ENCODE assay signal across 1 cellular context in the genomic region with DNA sequence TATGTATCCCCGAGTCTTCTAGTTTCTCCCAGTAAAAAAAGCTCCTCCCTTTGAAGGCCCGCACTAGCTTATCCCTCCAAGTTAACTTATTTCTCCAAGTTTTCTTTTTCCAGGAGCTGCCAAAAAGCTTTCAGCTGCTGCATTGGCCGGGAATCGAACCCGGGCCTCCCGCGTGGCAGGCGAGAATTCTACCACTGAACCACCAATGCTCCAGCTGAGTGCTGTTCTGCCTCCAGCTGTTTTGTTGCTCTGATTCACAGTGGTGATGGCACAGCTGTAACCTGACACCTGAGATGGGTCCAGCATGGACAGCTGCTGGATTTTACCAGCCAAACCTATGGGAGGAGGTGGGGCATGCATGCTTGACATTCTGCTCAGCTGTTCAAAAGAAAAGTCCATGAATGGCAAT.
TF ChIP-seq lines count a peak whose summit lies in the region.

No MANE protein-coding gene starts in this region.

TF ChIP-seq in HepG2, 621 proteins besides CTCF, POLR2A, EP300 and RAD21 (continued from another document and continues in another):
- TF ChIP-seq ZNF740 (CRISPR knock-in tag; IDR thresholded peaks at IDR 0.05) (no peak), U2AF1 (optimal IDR thresholded peaks at IDR 0.05; ENCODE audit: low read depth, low read length) (no peak), TFE3 (CRISPR knock-in tag; IDR thresholded peaks at IDR 0.05) (no peak), RBM39 (IDR thresholded peaks at IDR 0.05; ENCODE audit: low read depth, low read length, poor library complexity, severe bottlenecking) (no peak), MTA3 (CRISPR knock-in tag; IDR thresholded peaks at IDR 0.05) (no peak), SPEN (CRISPR knock-in tag; IDR thresholded peaks at IDR 0.05; ENCODE audit: low read depth) (0 out of 2 replicates have a peak, but pooled peaks have one; percentile 38), ZNF530 (CRISPR knock-in tag; IDR thresholded peaks at IDR 0.05; ENCODE audit: low read depth) (no peak), ZNF557 (CRISPR knock-in tag; IDR thresholded peaks at IDR 0.05) (no peak), ZNF451 (CRISPR knock-in tag; IDR thresholded peaks at IDR 0.05) (no peak), ZNF350 (CRISPR knock-in tag; IDR thresholded peaks at IDR 0.05; ENCODE audit: borderline replicate concordance, low read depth) (peak; percentile 60; the same call in 1 of the 2 replicates), PRPF4 (IDR thresholded peaks at IDR 0.05; ENCODE audit: low read depth, low read length, poor library complexity, severe bottlenecking) (peak; percentile 24), ZNF83 (CRISPR knock-in tag; IDR thresholded peaks at IDR 0.05; ENCODE audit: borderline replicate concordance) (no peak), ZNF331 (CRISPR knock-in tag; IDR thresholded peaks at IDR 0.05) (peak; percentile 93), ZMAT3 (CRISPR knock-in tag; conservative IDR thresholded peaks at IDR 0.05) (no peak), ARNT (IDR thresholded peaks at IDR 0.05) (no peak), ZNF710 (CRISPR knock-in tag; IDR thresholded peaks at IDR 0.05; ENCODE audit: borderline replicate concordance) (no peak), PHB2 (IDR thresholded peaks at IDR 0.05; ENCODE audit: partially characterized antibody) (no peak), ZMYM4 (CRISPR knock-in tag; IDR thresholded peaks at IDR 0.05) (no peak), ARID5B (CRISPR knock-in tag; IDR thresholded peaks at IDR 0.05) (peak; percentile 29; the same call in 1 of the 2 replicates), SP140L (CRISPR knock-in tag; IDR thresholded peaks at IDR 0.05; ENCODE audit: borderline replicate concordance) (no peak), KLF11 (CRISPR knock-in tag; IDR thresholded peaks at IDR 0.05) (no peak), ZNF790 (CRISPR knock-in tag; IDR thresholded peaks at IDR 0.05; ENCODE audit: borderline replicate concordance) (no peak), BCL6 (CRISPR knock-in tag; IDR thresholded peaks at IDR 0.05) (0 out of 2 replicates have a peak, but pooled peaks have one; percentile 6), ZSCAN20 (CRISPR knock-in tag; IDR thresholded peaks at IDR 0.05; ENCODE audit: borderline replicate concordance) (no peak), ZSCAN21 (CRISPR knock-in tag; IDR thresholded peaks at IDR 0.05; ENCODE audit: borderline replicate concordance) (no peak), SKI (IDR thresholded peaks at IDR 0.05; ENCODE audit: partially characterized antibody) (no peak), ZNF577 (CRISPR knock-in tag; IDR thresholded peaks at IDR 0.05; ENCODE audit: borderline replicate concordance, low read depth) (no peak), TMF1 (CRISPR knock-in tag; IDR thresholded peaks at IDR 0.05; ENCODE audit: low read depth) (no peak), TERF1 (CRISPR knock-in tag; IDR thresholded peaks at IDR 0.05) (no peak), ZNF562 (CRISPR knock-in tag; IDR thresholded peaks at IDR 0.05; ENCODE audit: borderline replicate concordance) (no peak), GABPA (IDR thresholded peaks at IDR 0.05; ENCODE audit: low read depth, low read length) (no peak), GABPA (CRISPR knock-in tag; IDR thresholded peaks at IDR 0.05; ENCODE audit: low read depth) (peak; percentile 35; the same call in 1 of the 2 replicates), ZNF878 (CRISPR knock-in tag; IDR thresholded peaks at IDR 0.05) (peak; percentile 38; the same call in 1 of the 2 replicates), ZBTB1 (CRISPR knock-in tag; IDR thresholded peaks at IDR 0.05; ENCODE audit: borderline replicate concordance) (no peak), ZNF382 (CRISPR knock-in tag; IDR thresholded peaks at IDR 0.05; ENCODE audit: borderline replicate concordance) (no peak), CBX2 (IDR thresholded peaks at IDR 0.05; ENCODE audit: low read depth, low read length) (no peak), CBX2 (CRISPR knock-in tag; IDR thresholded peaks at IDR 0.05; ENCODE audit: low read depth) (no peak), ZNF546 (CRISPR knock-in tag; conservative IDR thresholded peaks at IDR 0.05) (no peak), KLF12 (CRISPR knock-in tag; IDR thresholded peaks at IDR 0.05; ENCODE audit: borderline replicate concordance) (no peak), KDM1A (CRISPR knock-in tag; IDR thresholded peaks at IDR 0.05) (no peak)
- TF ChIP-seq, protein P1, sequence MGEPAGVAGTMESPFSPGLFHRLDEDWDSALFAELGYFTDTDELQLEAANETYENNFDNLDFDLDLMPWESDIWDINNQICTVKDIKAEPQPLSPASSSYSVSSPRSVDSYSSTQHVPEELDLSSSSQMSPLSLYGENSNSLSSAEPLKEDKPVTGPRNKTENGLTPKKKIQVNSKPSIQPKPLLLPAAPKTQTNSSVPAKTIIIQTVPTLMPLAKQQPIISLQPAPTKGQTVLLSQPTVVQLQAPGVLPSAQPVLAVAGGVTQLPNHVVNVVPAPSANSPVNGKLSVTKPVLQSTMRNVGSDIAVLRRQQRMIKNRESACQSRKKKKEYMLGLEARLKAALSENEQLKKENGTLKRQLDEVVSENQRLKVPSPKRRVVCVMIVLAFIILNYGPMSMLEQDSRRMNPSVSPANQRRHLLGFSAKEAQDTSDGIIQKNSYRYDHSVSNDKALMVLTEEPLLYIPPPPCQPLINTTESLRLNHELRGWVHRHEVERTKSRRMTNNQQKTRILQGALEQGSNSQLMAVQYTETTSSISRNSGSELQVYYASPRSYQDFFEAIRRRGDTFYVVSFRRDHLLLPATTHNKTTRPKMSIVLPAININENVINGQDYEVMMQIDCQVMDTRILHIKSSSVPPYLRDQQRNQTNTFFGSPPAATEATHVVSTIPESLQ (CRISPR knock-in tag; conservative IDR thresholded peaks at IDR 0.05): no peak
- TF ChIP-seq, protein P2, sequence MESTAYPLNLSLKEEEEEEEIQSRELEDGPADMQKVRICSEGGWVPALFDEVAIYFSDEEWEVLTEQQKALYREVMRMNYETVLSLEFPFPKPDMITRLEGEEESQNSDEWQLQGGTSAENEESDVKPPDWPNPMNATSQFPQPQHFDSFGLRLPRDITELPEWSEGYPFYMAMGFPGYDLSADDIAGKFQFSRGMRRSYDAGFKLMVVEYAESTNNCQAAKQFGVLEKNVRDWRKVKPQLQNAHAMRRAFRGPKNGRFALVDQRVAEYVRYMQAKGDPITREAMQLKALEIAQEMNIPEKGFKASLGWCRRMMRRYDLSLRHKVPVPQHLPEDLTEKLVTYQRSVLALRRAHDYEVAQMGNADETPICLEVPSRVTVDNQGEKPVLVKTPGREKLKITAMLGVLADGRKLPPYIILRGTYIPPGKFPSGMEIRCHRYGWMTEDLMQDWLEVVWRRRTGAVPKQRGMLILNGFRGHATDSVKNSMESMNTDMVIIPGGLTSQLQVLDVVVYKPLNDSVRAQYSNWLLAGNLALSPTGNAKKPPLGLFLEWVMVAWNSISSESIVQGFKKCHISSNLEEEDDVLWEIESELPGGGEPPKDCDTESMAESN (CRISPR knock-in tag; conservative IDR thresholded peaks at IDR 0.05): 0 out of 2 replicates have a peak, but pooled peaks have one; percentile 44
- TF ChIP-seq, protein P3, sequence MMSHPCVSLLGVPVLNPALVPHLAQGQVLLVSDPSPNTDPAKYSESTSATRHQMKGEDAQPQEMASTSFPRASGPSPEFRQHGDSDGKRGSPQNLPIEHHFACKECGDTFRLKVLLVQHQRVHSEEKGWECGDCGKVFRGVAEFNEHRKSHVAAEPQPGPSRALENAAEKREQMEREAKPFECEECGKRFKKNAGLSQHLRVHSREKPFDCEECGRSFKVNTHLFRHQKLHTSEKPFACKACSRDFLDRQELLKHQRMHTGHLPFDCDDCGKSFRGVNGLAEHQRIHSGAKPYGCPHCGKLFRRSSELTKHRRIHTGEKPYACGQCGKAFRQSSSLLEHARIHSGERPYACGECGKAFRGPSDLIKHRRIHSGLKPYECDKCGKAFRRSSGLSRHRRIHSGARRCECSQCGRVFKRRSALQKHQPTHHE (CRISPR knock-in tag; IDR thresholded peaks at IDR 0.05; ENCODE audit: borderline replicate concordance): no peak
